7 cellular contexts compared by ENCODE assay signal in genomic region chr2:202497473-202497866, GRCh38.
DNase-seq lines count a peak whose midpoint lies in the region; ATAC-seq, FAIRE-seq and TF ChIP-seq lines count a peak whose summit lies in the region.
"Not testable (repeated sequence)": the region's sequence is repeated elsewhere in the genome, so short reads cannot be mapped to it uniquely, and the experiment has no call there.

No MANE protein-coding gene starts in this region.

- not testable (repeated sequence) for H3K9me3 ChIP-seq in HUES6 (ENCODE audit: control insufficient read depth, insufficient read depth, low read depth, low read length); astrocyte (ENCODE audit: insufficient read depth, low read depth, low read length); endodermal cell (ENCODE audit: control insufficient read depth, low read length); iPS-15b (ENCODE audit: control insufficient read depth, insufficient read depth, low read length); iPS-20b (ENCODE audit: insufficient read depth, low read depth, low read length)

- not testable (repeated sequence) for H3K27me3 ChIP-seq in GM23338 (ENCODE audit: insufficient read depth); HUES6 (ENCODE audit: control insufficient read depth, insufficient read depth, low read length); astrocyte (ENCODE audit: insufficient read depth, low read length); endodermal cell (ENCODE audit: control insufficient read depth, insufficient read depth, low read length, poor library complexity, severe bottlenecking); iPS-15b (ENCODE audit: control insufficient read depth, insufficient read depth, low read length); iPS-20b (ENCODE audit: insufficient read depth, low read length)

- H3K27ac Mint-ChIP-seq in GM23338, nephron progenitor cell: not testable (repeated sequence)
- H3K27ac Mint-ChIP-seq in astrocyte (ENCODE audit: unreplicated experiment) (peak overlapping the region; percentile 26), endodermal cell (peak overlapping the region; percentile 64)

- not testable (repeated sequence) for FAIRE-seq in astrocyte (lab: Jason Lieb, UNC)

- H3K27me3 Mint-ChIP-seq in GM23338 (ENCODE audit: insufficient read depth, low read depth, poor library complexity), result peaks cover 12% of the 10 kb centered on the region
- H3K27me3 Mint-ChIP-seq in astrocyte (ENCODE audit: low read depth, unreplicated experiment); endodermal cell (ENCODE audit: insufficient read depth); nephron progenitor cell (ENCODE audit: low read depth, poor library complexity): not testable (repeated sequence)

- not testable (repeated sequence) for H4K20me1 ChIP-seq in GM23338 (replicated peaks; ENCODE audit: insufficient read depth)
- H4K20me1 ChIP-seq in astrocyte (ENCODE audit: insufficient read depth, low read length), result peaks cover 32% of the 10 kb centered on the region

- H3K4me1 Mint-ChIP-seq in GM23338 (peaks cover 53% of the 10 kb centered on the region), astrocyte (ENCODE audit: low read depth, unreplicated experiment) (peaks cover 12% of the 10 kb centered on the region), endodermal cell (peaks cover 45% of the 10 kb centered on the region), nephron progenitor cell (peaks cover 53% of the 10 kb centered on the region)

- not testable (repeated sequence) for TF ChIP-seq CTCF in GM23338 (conservative IDR thresholded peaks at IDR 0.05; ENCODE audit: low read depth in 2 of 2); astrocyte (IDR thresholded peaks at IDR 0.05; ENCODE audit: insufficient read depth, low read depth, low read length); endodermal cell (conservative IDR thresholded peaks at IDR 0.05); nephron progenitor cell (IDR thresholded peaks at IDR 0.05)

- H3K4me1 ChIP-seq in GM23338 (ENCODE audit: insufficient read depth) (peaks cover 36% of the 10 kb centered on the region), HUES6 (ENCODE audit: control insufficient read depth, insufficient read depth, low read length) (peaks cover 23% of the 10 kb centered on the region), endodermal cell (ENCODE audit: control insufficient read depth, insufficient read depth, low read length) (peaks cover 12% of the 10 kb centered on the region)
- H3K4me1 ChIP-seq in astrocyte (ENCODE audit: insufficient read depth, low read length); iPS-15b (ENCODE audit: control insufficient read depth, insufficient read depth, low read length); iPS-20b (ENCODE audit: insufficient read depth, low read length): not testable (repeated sequence)

- not testable (repeated sequence) for H3K36me3 ChIP-seq in GM23338 (ENCODE audit: insufficient read depth); HUES6 (ENCODE audit: control insufficient read depth, insufficient read depth, low read length); astrocyte (ENCODE audit: insufficient read depth, low read length); iPS-15b (ENCODE audit: control insufficient read depth, insufficient read depth, low read length); iPS-20b (ENCODE audit: insufficient read depth, low read depth, low read length)
- peaks cover 37% of the 10 kb centered on the region for H3K36me3 ChIP-seq in endodermal cell (ENCODE audit: control insufficient read depth, insufficient read depth, low read length)

- H3K4me3 ChIP-seq in GM23338, result peak overlapping the region; percentile 39
- peak overlapping the region; percentile 47 for H3K4me3 ChIP-seq in HUES6 (ENCODE audit: low read depth, low read length)
- not testable (repeated sequence) for H3K4me3 ChIP-seq in astrocyte (ENCODE audit: insufficient read depth, low read depth, low read length); endodermal cell (ENCODE audit: low read length)
- peak overlapping the region; percentile 39 for H3K4me3 ChIP-seq in iPS-15b (ENCODE audit: low read depth, low read length)
- H3K4me3 ChIP-seq in iPS-20b (ENCODE audit: low read length), result peak overlapping the region; percentile 71

- ATAC-seq in GM23338, result peak; percentile 33

- H3F3A ChIP-seq in GM23338 (replicated peaks; ENCODE audit: low read depth), result not testable (repeated sequence)

- 0 out of 2 replicates have a peak overlapping the region, but pooled peaks have one; percentile 3 for H3K27ac ChIP-seq in GM23338 (ENCODE audit: low read depth)
- H3K27ac ChIP-seq in HUES6 (ENCODE audit: low read depth, low read length); astrocyte (ENCODE audit: low read depth, low read length); endodermal cell (ENCODE audit: low read depth, low read length); iPS-20b (ENCODE audit: low read length): not testable (repeated sequence)

- not testable (repeated sequence) for H3K9me2 ChIP-seq in GM23338 (ENCODE audit: insufficient read depth)

- WGBS in endodermal cell (ENCODE audit: insufficient coverage in 1 of 2, insufficient read length in 1 of 2), 2 experiments, result 79 to 82% methylated on average over 7 of the region's 7 CpGs

- H3K4me3 Mint-ChIP-seq in GM23338 (peak overlapping the region; percentile 68), nephron progenitor cell (peak overlapping the region; percentile 77)
- H3K4me3 Mint-ChIP-seq in astrocyte (ENCODE audit: unreplicated experiment); endodermal cell: not testable (repeated sequence)

- H3K9ac ChIP-seq in HUES6 (ENCODE audit: low read length); astrocyte (ENCODE audit: low read length); endodermal cell (ENCODE audit: extremely low read depth, low read length, poor library complexity, severe bottlenecking); iPS-15b (ENCODE audit: low read depth, low read length); iPS-20b (ENCODE audit: low read depth, low read length): not testable (repeated sequence)

- not testable (repeated sequence) for H3K9me3 Mint-ChIP-seq in GM23338; astrocyte (ENCODE audit: unreplicated experiment); endodermal cell; nephron progenitor cell

- not testable (repeated sequence) for H3K79me2 ChIP-seq in GM23338 (replicated peaks; ENCODE audit: insufficient read depth)
- H3K79me2 ChIP-seq in astrocyte (ENCODE audit: insufficient read depth, low read length), result peaks cover 15% of the 10 kb centered on the region

- H2AFZ ChIP-seq in GM23338; astrocyte (ENCODE audit: low read depth, low read length): not testable (repeated sequence)

- peak; percentile 31 for DNase-seq in GM23338 (ENCODE audit: low spot score)
- DNase-seq in astrocyte (ENCODE audit: low read depth); nephron progenitor cell: not testable (repeated sequence)
- DNase-seq in endodermal cell, result peak; percentile 58

- peak overlapping the region; percentile 51 for H3K4me2 ChIP-seq in GM23338
- not testable (repeated sequence) for H3K4me2 ChIP-seq in astrocyte (ENCODE audit: low read length)

- not testable (repeated sequence) for H3K36me3 Mint-ChIP-seq in GM23338 (ENCODE audit: low read depth)
- peaks cover 16% of the 10 kb centered on the region for H3K36me3 Mint-ChIP-seq in astrocyte (ENCODE audit: low read depth, unreplicated experiment)
- H3K36me3 Mint-ChIP-seq in endodermal cell (ENCODE audit: low read depth), result peaks cover 30% of the 10 kb centered on the region
- peaks cover 39% of the 10 kb centered on the region for H3K36me3 Mint-ChIP-seq in nephron progenitor cell (ENCODE audit: low read depth)
